ENCODE assay signal across 1 cellular context in the genomic region with DNA sequence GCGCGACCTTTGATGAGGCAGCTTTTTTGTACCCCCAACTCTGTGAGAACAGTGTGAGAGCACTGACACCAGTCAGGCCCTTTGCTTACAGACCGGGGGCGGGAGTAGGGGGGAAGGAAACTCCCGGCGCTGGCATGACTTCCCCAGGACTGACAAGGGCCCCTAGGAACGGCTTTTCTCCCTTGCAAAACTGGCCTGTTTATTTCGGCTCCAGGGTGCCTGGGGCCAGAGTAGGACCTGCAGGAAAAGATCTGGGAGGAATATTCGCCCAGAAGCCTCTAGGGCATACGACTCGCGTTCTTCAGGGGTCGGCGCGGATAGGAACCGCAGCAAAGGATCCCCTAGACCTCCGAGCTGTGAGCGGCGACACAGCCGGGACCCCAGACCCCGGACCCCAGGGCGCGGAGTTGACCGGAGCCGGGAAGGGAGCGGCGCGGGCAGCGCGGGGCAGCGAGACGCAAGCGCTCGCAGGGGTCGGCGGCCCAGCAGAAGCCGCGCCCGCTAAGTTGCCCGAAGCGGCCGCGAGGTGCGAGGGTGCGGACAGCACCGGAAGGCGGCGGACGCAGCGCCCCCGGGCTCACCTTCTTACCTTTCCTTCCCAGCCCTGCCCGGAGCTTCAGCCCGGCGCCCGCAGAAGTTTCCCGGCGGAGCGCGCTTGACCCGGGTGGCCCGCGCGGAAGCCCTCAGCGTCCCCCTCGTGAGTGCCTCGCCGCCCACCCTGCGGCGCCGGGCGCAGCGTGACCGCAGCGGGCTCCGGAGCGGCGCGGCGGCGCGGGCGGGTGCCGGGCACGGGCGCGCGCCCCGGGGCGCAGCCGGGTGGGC.
TF ChIP-seq lines count a peak whose summit lies in the region.

A gene with protein sequence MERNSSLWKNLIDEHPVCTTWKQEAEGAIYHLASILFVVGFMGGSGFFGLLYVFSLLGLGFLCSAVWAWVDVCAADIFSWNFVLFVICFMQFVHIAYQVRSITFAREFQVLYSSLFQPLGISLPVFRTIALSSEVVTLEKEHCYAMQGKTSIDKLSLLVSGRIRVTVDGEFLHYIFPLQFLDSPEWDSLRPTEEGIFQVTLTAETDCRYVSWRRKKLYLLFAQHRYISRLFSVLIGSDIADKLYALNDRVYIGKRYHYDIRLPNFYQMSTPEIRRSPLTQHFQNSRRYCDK (minus strand): TSS at position 771 of the 822 bp plus-strand sequence. CDS start 18,105 bp downstream, outside the sequence.

TF ChIP-seq in GM23338, 12 proteins besides CTCF, POLR2A, EP300 and RAD21 (continued from another document):
- TF ChIP-seq, protein P1, sequence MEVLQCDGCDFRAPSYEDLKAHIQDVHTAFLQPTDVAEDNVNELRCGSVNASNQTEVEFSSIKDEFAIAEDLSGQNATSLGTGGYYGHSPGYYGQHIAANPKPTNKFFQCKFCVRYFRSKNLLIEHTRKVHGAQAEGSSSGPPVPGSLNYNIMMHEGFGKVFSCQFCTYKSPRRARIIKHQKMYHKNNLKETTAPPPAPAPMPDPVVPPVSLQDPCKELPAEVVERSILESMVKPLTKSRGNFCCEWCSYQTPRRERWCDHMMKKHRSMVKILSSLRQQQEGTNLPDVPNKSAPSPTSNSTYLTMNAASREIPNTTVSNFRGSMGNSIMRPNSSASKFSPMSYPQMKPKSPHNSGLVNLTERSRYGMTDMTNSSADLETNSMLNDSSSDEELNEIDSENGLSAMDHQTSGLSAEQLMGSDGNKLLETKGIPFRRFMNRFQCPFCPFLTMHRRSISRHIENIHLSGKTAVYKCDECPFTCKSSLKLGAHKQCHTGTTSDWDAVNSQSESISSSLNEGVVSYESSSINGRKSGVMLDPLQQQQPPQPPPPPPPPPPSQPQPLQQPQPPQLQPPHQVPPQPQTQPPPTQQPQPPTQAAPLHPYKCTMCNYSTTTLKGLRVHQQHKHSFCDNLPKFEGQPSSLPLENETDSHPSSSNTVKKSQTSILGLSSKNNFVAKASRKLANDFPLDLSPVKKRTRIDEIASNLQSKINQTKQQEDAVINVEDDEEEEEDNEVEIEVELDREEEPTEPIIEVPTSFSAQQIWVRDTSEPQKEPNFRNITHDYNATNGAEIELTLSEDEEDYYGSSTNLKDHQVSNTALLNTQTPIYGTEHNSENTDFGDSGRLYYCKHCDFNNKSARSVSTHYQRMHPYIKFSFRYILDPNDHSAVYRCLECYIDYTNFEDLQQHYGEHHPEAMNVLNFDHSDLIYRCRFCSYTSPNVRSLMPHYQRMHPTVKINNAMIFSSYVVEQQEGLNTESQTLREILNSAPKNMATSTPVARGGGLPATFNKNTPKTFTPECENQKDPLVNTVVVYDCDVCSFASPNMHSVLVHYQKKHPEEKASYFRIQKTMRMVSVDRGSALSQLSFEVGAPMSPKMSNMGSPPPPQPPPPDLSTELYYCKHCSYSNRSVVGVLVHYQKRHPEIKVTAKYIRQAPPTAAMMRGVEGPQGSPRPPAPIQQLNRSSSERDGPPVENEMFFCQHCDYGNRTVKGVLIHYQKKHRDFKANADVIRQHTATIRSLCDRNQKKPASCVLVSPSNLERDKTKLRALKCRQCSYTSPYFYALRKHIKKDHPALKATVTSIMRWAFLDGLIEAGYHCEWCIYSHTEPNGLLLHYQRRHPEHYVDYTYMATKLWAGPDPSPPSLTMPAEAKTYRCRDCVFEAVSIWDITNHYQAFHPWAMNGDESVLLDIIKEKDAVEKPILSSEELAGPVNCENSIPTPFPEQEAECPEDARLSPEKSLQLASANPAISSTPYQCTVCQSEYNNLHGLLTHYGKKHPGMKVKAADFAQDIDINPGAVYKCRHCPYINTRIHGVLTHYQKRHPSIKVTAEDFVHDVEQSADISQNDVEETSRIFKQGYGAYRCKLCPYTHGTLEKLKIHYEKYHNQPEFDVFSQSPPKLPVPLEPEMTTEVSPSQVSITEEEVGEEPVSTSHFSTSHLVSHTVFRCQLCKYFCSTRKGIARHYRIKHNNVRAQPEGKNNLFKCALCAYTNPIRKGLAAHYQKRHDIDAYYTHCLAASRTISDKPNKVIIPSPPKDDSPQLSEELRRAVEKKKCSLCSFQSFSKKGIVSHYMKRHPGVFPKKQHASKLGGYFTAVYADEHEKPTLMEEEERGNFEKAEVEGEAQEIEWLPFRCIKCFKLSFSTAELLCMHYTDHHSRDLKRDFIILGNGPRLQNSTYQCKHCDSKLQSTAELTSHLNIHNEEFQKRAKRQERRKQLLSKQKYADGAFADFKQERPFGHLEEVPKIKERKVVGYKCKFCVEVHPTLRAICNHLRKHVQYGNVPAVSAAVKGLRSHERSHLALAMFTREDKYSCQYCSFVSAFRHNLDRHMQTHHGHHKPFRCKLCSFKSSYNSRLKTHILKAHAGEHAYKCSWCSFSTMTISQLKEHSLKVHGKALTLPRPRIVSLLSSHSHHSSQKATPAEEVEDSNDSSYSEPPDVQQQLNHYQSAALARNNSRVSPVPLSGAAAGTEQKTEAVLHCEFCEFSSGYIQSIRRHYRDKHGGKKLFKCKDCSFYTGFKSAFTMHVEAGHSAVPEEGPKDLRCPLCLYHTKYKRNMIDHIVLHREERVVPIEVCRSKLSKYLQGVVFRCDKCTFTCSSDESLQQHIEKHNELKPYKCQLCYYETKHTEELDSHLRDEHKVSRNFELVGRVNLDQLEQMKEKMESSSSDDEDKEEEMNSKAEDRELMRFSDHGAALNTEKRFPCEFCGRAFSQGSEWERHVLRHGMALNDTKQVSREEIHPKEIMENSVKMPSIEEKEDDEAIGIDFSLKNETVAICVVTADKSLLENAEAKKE (CRISPR knock-in tag; IDR thresholded peaks at IDR 0.05): no peak
- TF ChIP-seq EZH2phosphoT487 (IDR thresholded peaks at IDR 0.05; ENCODE audit: unreplicated experiment): no peak
- no peak for TF ChIP-seq ZNF114 (CRISPR knock-in tag; IDR thresholded peaks at IDR 0.05)
- no peak for TF ChIP-seq NANOG (IDR thresholded peaks at IDR 0.05; ENCODE audit: borderline replicate concordance)
- TF ChIP-seq JUNB (IDR thresholded peaks at IDR 0.05; ENCODE audit: unreplicated experiment): no peak
- TF ChIP-seq CREB1 (CRISPR knock-in tag; IDR thresholded peaks at IDR 0.05; ENCODE audit: low read depth): no peak
